9 cellular contexts compared by ENCODE assay signal in the genomic region with DNA sequence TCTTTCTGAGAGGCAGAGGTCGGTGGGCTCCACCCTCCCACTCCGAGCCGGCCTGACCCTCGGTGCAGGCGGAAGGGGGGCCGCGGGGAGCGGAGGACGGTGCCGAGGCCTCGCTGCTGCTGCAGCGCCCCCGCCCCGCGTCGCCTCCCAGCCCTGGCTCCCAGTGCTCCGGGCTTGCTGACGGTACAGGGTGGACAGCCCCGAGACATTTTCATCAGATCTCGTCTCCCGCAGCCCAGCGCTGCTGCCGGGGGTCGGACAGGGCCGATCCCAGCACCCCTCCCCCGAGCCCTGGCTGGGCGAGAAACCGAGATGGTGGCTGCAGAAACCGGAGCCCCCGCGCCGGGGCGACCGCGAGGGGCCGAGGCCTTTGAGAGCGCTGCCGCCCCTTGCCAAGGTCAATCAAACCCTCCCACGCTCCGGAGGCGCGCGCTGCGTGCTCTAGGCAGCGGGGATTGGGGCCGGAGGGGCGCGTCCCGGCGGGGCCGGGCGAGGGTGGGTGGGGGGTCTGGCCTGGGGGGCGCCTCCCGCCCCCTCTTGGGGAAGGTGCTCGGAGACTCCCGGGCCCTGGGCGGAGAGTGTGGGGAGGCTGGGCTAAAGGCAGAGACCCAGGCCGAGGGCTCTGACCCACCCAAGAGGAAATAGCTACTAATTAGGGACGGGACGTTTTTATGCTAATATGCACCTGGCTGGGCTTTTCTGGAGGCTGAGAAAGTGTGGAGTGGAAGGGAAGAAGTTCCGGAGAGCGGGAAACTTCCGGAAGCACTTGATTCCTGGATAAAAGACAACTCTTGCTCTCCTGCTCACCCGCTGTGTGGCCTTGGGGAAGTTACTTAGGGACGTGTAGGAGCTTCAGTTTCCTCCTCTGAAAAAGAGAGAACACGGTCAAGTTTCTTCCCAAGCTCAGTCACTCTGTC. TPM values are rescaled to one million over a fixed set of nuclear protein-coding genes. Genes with fewer than 3 reads are reported as not detected.
DNase-seq lines count a peak whose midpoint lies in the region; ATAC-seq and TF ChIP-seq lines count a peak whose summit lies in the region.
"Had no signal": no experiment of that assay in that cellular context is flagged by ENCODE, and none has a peak within 500 bp of the region (broad histone marks: within the 10 kb centered on the region; RNA-seq: fewer than 3 reads in every experiment).

No MANE protein-coding gene starts in this region.

- H3K27ac Mint-ChIP-seq in CD14-positive monocyte, result peak overlapping the region in 2 of 7 donors; percentile 25 to 82
- no peak overlapping the region for H3K27ac Mint-ChIP-seq in glutamatergic neuron (ENCODE audit: unreplicated experiment)
- no peak overlapping the region for H3K27ac Mint-ChIP-seq in T-helper 2 cell treated with Interferon-gamma antibody and Interleukin-4, amounts not matched to agents 5 μg/mL and 100 μg/mL, for 36 hours

- peaks cover 21% of the 10 kb centered on the region for H3K27me3 ChIP-seq in neuron (ENCODE audit: insufficient read depth, low read length)

- peaks cover 36% of the 10 kb centered on the region for H3K4me1 ChIP-seq in neuron (ENCODE audit: insufficient read depth, low read length)

- H2AFZ ChIP-seq in neuron (ENCODE audit: low read depth, low read length), result peak overlapping the region; percentile 69

- DNase-seq in CD14-positive monocyte (ENCODE audit: low spot score) (peak; percentile 50), NOMO-1 treated with DMSO at 0.1 percent for 48 hours (lab: John Stamatoyannopoulos, UW; ENCODE audit: unreplicated experiment) (peak; percentile 25), glutamatergic neuron (peak; percentile 65), AG08396 (ENCODE audit: low spot score) (no peak), NCI-H82 (lab: John Stamatoyannopoulos, UW) (no peak)
- no peak for DNase-seq in T-helper 2 cell treated with Interferon-gamma antibody and Interleukin-4, amounts not matched to agents 5 μg/mL and 100 μg/mL, for 36 hours (ENCODE audit: low spot score)

- no peak for ATAC-seq in GM21381 (IDR thresholded peaks at IDR 0.05; ENCODE audit: unreplicated experiment)

- H3K4me1 Mint-ChIP-seq in CD14-positive monocyte (peaks cover 68% of the 10 kb centered on the region), glutamatergic neuron (ENCODE audit: low read depth, unreplicated experiment) (peaks cover 5% of the 10 kb centered on the region)
- peaks cover 3% of the 10 kb centered on the region for H3K4me1 Mint-ChIP-seq in T-helper 2 cell treated with Interferon-gamma antibody and Interleukin-4, amounts not matched to agents 5 μg/mL and 100 μg/mL, for 36 hours (ENCODE audit: low read depth)

- H3K9me3 Mint-ChIP-seq in CD14-positive monocyte (peaks cover 0 to 9% (median 4%) of the 10 kb centered on the region in 7 donors), glutamatergic neuron (ENCODE audit: unreplicated experiment) (peaks cover 6% of the 10 kb centered on the region)
- H3K9me3 Mint-ChIP-seq in T-helper 2 cell treated with Interferon-gamma antibody and Interleukin-4, amounts not matched to agents 5 μg/mL and 100 μg/mL, for 36 hours, result no peaks in the 10 kb centered on the region

- peak overlapping the region; percentile 53 for H3K4me3 ChIP-seq in neuron (ENCODE audit: low read length)

- H3K9me3 ChIP-seq in neuron (ENCODE audit: low read length), result no peaks in the 10 kb centered on the region
- H3K9me3 ChIP-seq: neutrophil had no signal

- no peak for TF ChIP-seq CTCF in CD14-positive monocyte (IDR thresholded peaks at IDR 0.05)
- TF ChIP-seq CTCF in glutamatergic neuron (IDR thresholded peaks at IDR 0.05; ENCODE audit: partially characterized antibody, unreplicated experiment), result no peak

- intact Hi-C loops in CD14-positive monocyte (cut with micrococcal nuclease), result loop anchor here in 1 of 2 donors (5.0 kb wide), 1 partner anchor 33 kb away; no protein-coding TSS in a partner anchor

- no peaks in the 10 kb centered on the region for H3K36me3 ChIP-seq in neuron (ENCODE audit: insufficient read depth, low read length)
- H3K36me3 ChIP-seq: neutrophil had no signal

- H3K27me3 Mint-ChIP-seq in CD14-positive monocyte (ENCODE audit: low read depth in 3 of 3) (peaks cover 39 to 64% (median 48%) of the 10 kb centered on the region in 3 donors), glutamatergic neuron (ENCODE audit: unreplicated experiment) (peaks cover 44% of the 10 kb centered on the region)
- H3K27me3 Mint-ChIP-seq in T-helper 2 cell treated with Interferon-gamma antibody and Interleukin-4, amounts not matched to agents 5 μg/mL and 100 μg/mL, for 36 hours (ENCODE audit: low read depth), result peaks cover 63% of the 10 kb centered on the region

- peak overlapping the region; percentile 83 to 97 for H3K4me3 Mint-ChIP-seq in CD14-positive monocyte
- H3K4me3 Mint-ChIP-seq in glutamatergic neuron (ENCODE audit: unreplicated experiment), result peak overlapping the region; percentile 82
- no peak overlapping the region for H3K4me3 Mint-ChIP-seq in T-helper 2 cell treated with Interferon-gamma antibody and Interleukin-4, amounts not matched to agents 5 μg/mL and 100 μg/mL, for 36 hours

- peaks cover 0 to 17% of the 10 kb centered on the region in 2 donors for H3K36me3 Mint-ChIP-seq in CD14-positive monocyte
- H3K36me3 Mint-ChIP-seq in glutamatergic neuron (ENCODE audit: unreplicated experiment), result no peaks in the 10 kb centered on the region
- H3K36me3 Mint-ChIP-seq in T-helper 2 cell treated with Interferon-gamma antibody and Interleukin-4, amounts not matched to agents 5 μg/mL and 100 μg/mL, for 36 hours (ENCODE audit: low read depth), result no peaks in the 10 kb centered on the region

RNA-seq across cellular contexts. Expression of a gene that starts 42.7 kb away (rescaled TPM):
- polyA plus RNA-seq in CD14-positive monocyte, result 1 to 10 TPM in 1 of 2 donors, under 1 TPM in 1; 0.80 to 1.2 TPM
- 5.0 TPM for total RNA-seq in glutamatergic neuron (ENCODE audit: unreplicated experiment)

Comparison
In these comparisons a context has a peak if more than half of its experiments do, and no peak if none do; other contexts are left out.
1. DNase-seq: peak in CD14-positive monocyte (single experiment), NOMO-1 treated with DMSO at 0.1 percent for 48 hours (single experiment) and glutamatergic neuron (single experiment); none in AG08396 (single experiment), T-helper 2 cell treated with Interferon-gamma antibody and Interleukin-4, amounts not matched to agents 5 μg/mL and 100 μg/mL, for 36 hours (single experiment) and NCI-H82 (single experiment).